Comparison of ENCODE assay signal across 8 cellular contexts in genomic region chr3:172040078-172040975, GRCh38. TPM values are rescaled to one million over a fixed set of nuclear protein-coding genes. Genes with fewer than 3 reads are reported as not detected.
A peak's percentile ranks its signal among the peaks of the same experiment; 100 is the strongest.
DNase-seq lines count a peak whose midpoint lies in the region; ATAC-seq and TF ChIP-seq lines count a peak whose summit lies in the region.

No MANE protein-coding gene starts in this region.

- intact Hi-C loops in PC-9 (cut with micrococcal nuclease; ENCODE audit: unreplicated experiment) = loop anchor here (2.0 to 5.0 kb wide), 5 partner anchors 80 to 393 kb away; no protein-coding TSS in a partner anchor

- peaks cover 80% of the 10 kb centered on the region for H3K79me2 ChIP-seq in PC-9 (ENCODE audit: low read depth)

- no peaks in the 10 kb centered on the region for H3K9me3 Mint-ChIP-seq in activated naive CD4-positive, alpha-beta T cell treated with anti-CD3 and anti-CD28 coated beads, Interleukin-2, amount 50 U/mL, for 72 hours

- peaks cover 51% of the 10 kb centered on the region for H3F3A ChIP-seq in PC-9 (ENCODE audit: insufficient read depth, low read depth)

- no TSS peak for BruUV-seq in PC-9 (replicated peaks; lab: Mats Ljungman, UMichigan)

- H3K27ac ChIP-seq in PC-9 = peak overlapping the region; percentile 96
- H3K27ac ChIP-seq in gastroesophageal sphincter = peak overlapping the region; percentile 95 to 99 (median 98)
- peak overlapping the region; percentile 94 to 99 (median 98) for H3K27ac ChIP-seq in upper lobe of left lung

- H3K9me2 ChIP-seq in PC-9 (ENCODE audit: insufficient read depth) = no peaks in the 10 kb centered on the region

- H3K4me1 ChIP-seq in PC-9 (replicated peaks; ENCODE audit: insufficient read depth) = peaks cover 66% of the 10 kb centered on the region
- peaks cover 0 to 49% (median 15%) of the 10 kb centered on the region in 3 donors for H3K4me1 ChIP-seq in gastroesophageal sphincter
- peaks cover 20% of the 10 kb centered on the region for H3K4me1 ChIP-seq in neuron (ENCODE audit: insufficient read depth, low read length)
- peaks cover 13 to 37% (median 29%) of the 10 kb centered on the region in 4 donors for H3K4me1 ChIP-seq in upper lobe of left lung

- TF ChIP-seq POLR2A in GM18951 (IDR thresholded peaks at IDR 0.05; ENCODE audit: extremely low read depth, insufficient read depth, insufficient read length) (peak; percentile 32), gastroesophageal sphincter (IDR thresholded peaks at IDR 0.05) (peak; percentile 64 to 65), upper lobe of left lung (IDR thresholded peaks at IDR 0.05) (peak in 3 of 4 donors; percentile 22 to 85 (median 77))

- peak overlapping the region; percentile 69 for H2AFZ ChIP-seq in PC-9
- peak overlapping the region; percentile 91 for H2AFZ ChIP-seq in neuron (ENCODE audit: low read depth, low read length)

- H3K4me3 ChIP-seq in PC-9 (peak overlapping the region; percentile 63), gastroesophageal sphincter (peak overlapping the region; percentile 93 to 99), neuron (ENCODE audit: low read length) (peak overlapping the region; percentile 74), upper lobe of left lung (peak overlapping the region; percentile 76 to 98 (median 87))

- no peaks in the 10 kb centered on the region for H3K9me3 ChIP-seq in PC-9 (ENCODE audit: insufficient read depth, low read depth)
- H3K9me3 ChIP-seq in gastroesophageal sphincter = no peaks in the 10 kb centered on the region
- H3K9me3 ChIP-seq in neuron (ENCODE audit: low read length) = no peaks in the 10 kb centered on the region
- no peaks in the 10 kb centered on the region for H3K9me3 ChIP-seq in upper lobe of left lung

- peak overlapping the region in 1 of 2 donors; percentile 97 for H3K27ac Mint-ChIP-seq in activated naive CD4-positive, alpha-beta T cell treated with anti-CD3 and anti-CD28 coated beads, Interleukin-2, amount 50 U/mL, for 72 hours

- no CpG with 5 or more reads among the region's 103 CpGs for WGBS in gastroesophageal sphincter (ENCODE audit: low coverage in 1 of 2), 2 donors
- 1% methylated on average over 27 to 49 of the region's 103 CpGs for WGBS in upper lobe of left lung, 2 donors

- TF ChIP-seq EP300 in gastroesophageal sphincter (IDR thresholded peaks at IDR 0.05) (no peak), upper lobe of left lung (IDR thresholded peaks at IDR 0.05) (peak in 1 of 4 donors; percentile 80)

- ATAC-seq in HG03432 (IDR thresholded peaks at IDR 0.05; ENCODE audit: unreplicated experiment) = peak; percentile 34
- peak; percentile 16 to 65 for ATAC-seq in activated naive CD4-positive, alpha-beta T cell treated with anti-CD3 and anti-CD28 coated beads, Interleukin-2, amount 50 U/mL, for 72 hours
- peak; percentile 89 for ATAC-seq in gastroesophageal sphincter
- peak; percentile 89 to 92 for ATAC-seq in upper lobe of left lung (ENCODE audit: low FRiP score in 2 of 2)

- peak overlapping the region; percentile 80 for H3K4me2 ChIP-seq in PC-9

- H3K27me3 ChIP-seq in PC-9 (ENCODE audit: insufficient read depth, low read depth) (no peaks in the 10 kb centered on the region), gastroesophageal sphincter (no peaks in the 10 kb centered on the region), neuron (ENCODE audit: insufficient read depth, low read length) (no peaks in the 10 kb centered on the region), upper lobe of left lung (no peaks in the 10 kb centered on the region)

- POLR2A ChIA-PET in PC-9 (lab: Charles Lee; ENCODE audit: unreplicated experiment) = interaction anchor here (0.6 to 1.0 kb wide), 4 partner anchors 166 to 1042 kb away, joined by 4 to 9 read pairs (median 7); no protein-coding TSS in a partner anchor

- H3K36me3 Mint-ChIP-seq in activated naive CD4-positive, alpha-beta T cell treated with anti-CD3 and anti-CD28 coated beads, Interleukin-2, amount 50 U/mL, for 72 hours = peaks cover 5 to 6% of the 10 kb centered on the region in 2 donors

- H4K20me1 ChIP-seq in PC-9 (ENCODE audit: insufficient read depth) = peaks cover 32% of the 10 kb centered on the region

- peaks cover 36% of the 10 kb centered on the region for H3K36me3 ChIP-seq in PC-9 (ENCODE audit: low read depth)
- no peaks in the 10 kb centered on the region for H3K36me3 ChIP-seq in gastroesophageal sphincter
- H3K36me3 ChIP-seq in neuron (ENCODE audit: insufficient read depth, low read length) = no peaks in the 10 kb centered on the region
- no peaks in the 10 kb centered on the region for H3K36me3 ChIP-seq in upper lobe of left lung

- DNase-seq in AG20443 (ENCODE audit: low spot score) = peak; percentile 93
- DNase-seq in PC-9 = peak; percentile 79 to 88
- peak; percentile 28 to 74 for DNase-seq in activated naive CD4-positive, alpha-beta T cell treated with anti-CD3 and anti-CD28 coated beads, Interleukin-2, amount 50 U/mL, for 72 hours (ENCODE audit: low spot score in 2 of 2)
- peak; percentile 89 to 96 for DNase-seq in upper lobe of left lung

- in situ Hi-C loops in GM18951 (cut with MboI; ENCODE audit: low sequenced_read_pairs, unreplicated experiment) = no loop called here

- CTCF ChIA-PET in PC-9 (lab: Charles Lee) = interaction anchor here (0.7 to 1.1 kb wide), 2 partner anchors 210 to 301 kb away, joined by 3 to 21 read pairs; no protein-coding TSS in a partner anchor

- TF ChIP-seq CTCF in PC-9 (conservative IDR thresholded peaks at IDR 0.05) (no peak; the same call in 1 of the 2 replicates), gastroesophageal sphincter (IDR thresholded peaks at IDR 0.05) (peak in 2 of 4 experiments; percentile 24 to 61), upper lobe of left lung (IDR thresholded peaks at IDR 0.05) (peak in 3 of 6 experiments; percentile 13 to 24 (median 16))

RNA-seq across cellular contexts. Expression of gene FNDC3B, which starts 0.9 kb away (rescaled TPM):
- total RNA-seq in PC-9 (2021) (79.4 and 106 TPM in 2 replicates), gastroesophageal sphincter (10 to 100 TPM; 53.1 to 97.2 (median 70.8) TPM), upper lobe of left lung (100 to 1,000 TPM in 5 of 6 donors, 10 to 100 TPM in 1; 73.3 to 167 (median 119) TPM)
- 10 to 100 TPM in 1 of 2 donors, 1 to 10 TPM in 1; 9.2 to 17.1 TPM for total RNA-seq in activated naive CD4-positive, alpha-beta T cell treated with anti-CD3 and anti-CD28 coated beads, Interleukin-2, amount 50 U/mL, for 72 hours

Comparison
In these comparisons a context has a peak if more than half of its experiments do, and no peak if none do; other contexts are left out.
1. Peak in every context shown above with its lines: DNase-seq, ATAC-seq, H3K4me3 ChIP-seq and H3K27ac ChIP-seq.
2. ATAC-seq: peak in every context shown above with its lines; median percentile 90 in upper lobe of left lung; 89 in gastroesophageal sphincter; 40 in activated naive CD4-positive, alpha-beta T cell treated with anti-CD3 and anti-CD28 coated beads, Interleukin-2, amount 50 U/mL, for 72 hours; 34 in HG03432.